Comparison of ENCODE assay signal across 10 cellular contexts in genomic region chr2:138267161-138267901, GRCh38.
DNase-seq lines count a peak whose midpoint lies in the region; ATAC-seq and TF ChIP-seq lines count a peak whose summit lies in the region.
"Had no signal": no experiment of that assay in that cellular context is flagged by ENCODE, and none has a peak within 500 bp of the region (broad histone marks: within the 10 kb centered on the region; RNA-seq: fewer than 3 reads in every experiment).

No MANE protein-coding gene starts in this region.

- no peaks in the 10 kb centered on the region for H3K36me3 ChIP-seq in heart right ventricle

- intact Hi-C loops in heart right ventricle (cut with DNase I) = no loop called here

- peak overlapping the region in 1 of 10 donors; percentile 28 for H3K27ac ChIP-seq in heart right ventricle

- TF ChIP-seq CTCF in foreskin fibroblast (IDR thresholded peaks at IDR 0.05; ENCODE audit: low read depth, low read length) (no peak), heart right ventricle (IDR thresholded peaks at IDR 0.05) (no peak)

- H3K9me3 ChIP-seq in heart right ventricle = peaks cover 0 to 16% (median 0%) of the 10 kb centered on the region in 11 donors

- H3K4me3 ChIP-seq in foreskin fibroblast (ENCODE audit: low read depth in 1 of 2, low read length in 2 of 2) = no peak overlapping the region
- no peak overlapping the region for H3K4me3 ChIP-seq in heart right ventricle

- ATAC-seq in GM21576 (IDR thresholded peaks at IDR 0.05; ENCODE audit: unreplicated experiment) = peak; percentile 89
- ATAC-seq in HG03571 (IDR thresholded peaks at IDR 0.05; ENCODE audit: unreplicated experiment) = peak; percentile 90
- ATAC-seq in heart right ventricle = no peak

- peaks cover 0 to 5% (median 0%) of the 10 kb centered on the region in 9 donors for H3K4me1 ChIP-seq in heart right ventricle

- 73 to 75% methylated on average over 4 of the region's 4 CpGs for WGBS in heart right ventricle, 2 donors

- no peaks in the 10 kb centered on the region for H3K27me3 ChIP-seq in heart right ventricle

- DNase-seq in EL = peak; percentile 82
- peak; percentile 62 to 81 for DNase-seq in foreskin fibroblast
- DNase-seq in NCI-H1105 treated with DMSO at 0.1 percent for 48 hours (lab: John Stamatoyannopoulos, UW) = no peak
- DNase-seq in heart right ventricle = no peak
- DNase-seq in HPDE6-E6E7 (ENCODE audit: extremely low spot score) = no peak
- DNase-seq in NCI-H1092 (lab: John Stamatoyannopoulos, UW) = no peak
- DNase-seq: DND-41, NCI-H1930 had no signal

Comparison
In these comparisons a context has a peak if more than half of its experiments do, and no peak if none do; other contexts are left out.
1. DNase-seq: peak in EL (single experiment) and foreskin fibroblast (2 of 2); none in NCI-H1105 treated with DMSO at 0.1 percent for 48 hours (single experiment), heart right ventricle (0 of 2), HPDE6-E6E7 (single experiment) and NCI-H1092 (single experiment).
2. ATAC-seq: peak in GM21576 (single experiment) and HG03571 (single experiment); none in heart right ventricle (0 of 8).